ENCODE assay signal across 2 cellular contexts in genomic region chr10:94890264-94891022, GRCh38.
TF ChIP-seq lines count a peak whose summit lies in the region.

No MANE protein-coding gene starts in this region.

TF ChIP-seq in liver, 16 proteins besides CTCF, POLR2A, EP300 and RAD21:
- no peak for TF ChIP-seq ZBTB33 (IDR thresholded peaks at IDR 0.05)
- TF ChIP-seq NR2F2 (IDR thresholded peaks at IDR 0.05), result no peak
- no peak for TF ChIP-seq MAX (IDR thresholded peaks at IDR 0.05)
- no peak for TF ChIP-seq ATF3 (IDR thresholded peaks at IDR 0.05)
- TF ChIP-seq TAF1 (conservative IDR thresholded peaks at IDR 0.05), result no peak
- TF ChIP-seq FOXA2 (IDR thresholded peaks at IDR 0.05), result no peak
- peak; percentile 88 to 92 for TF ChIP-seq HNF4A (conservative IDR thresholded peaks at IDR 0.05)
- TF ChIP-seq YY1 (IDR thresholded peaks at IDR 0.05), result no peak
- TF ChIP-seq HNF4G (IDR thresholded peaks at IDR 0.05), result peak; percentile 70
- peak; percentile 27 for TF ChIP-seq SP1 (IDR thresholded peaks at IDR 0.05)
- no peak for TF ChIP-seq GABPA (IDR thresholded peaks at IDR 0.05 in 1 of 2, conservative IDR thresholded peaks at IDR 0.05 in 1 of 2)
- TF ChIP-seq RXRA (IDR thresholded peaks at IDR 0.05), result peak; percentile 8 to 14

TF ChIP-seq in HepG2, 621 proteins besides CTCF, POLR2A, EP300 and RAD21 (continued from another document):
- no peak for TF ChIP-seq HBP1 (CRISPR knock-in tag; IDR thresholded peaks at IDR 0.05; ENCODE audit: low read depth)
- no peak for TF ChIP-seq FOSL1 (CRISPR knock-in tag; IDR thresholded peaks at IDR 0.05; ENCODE audit: borderline replicate concordance)
- TF ChIP-seq ZFP36L1 (CRISPR knock-in tag; IDR thresholded peaks at IDR 0.05), result no peak
- TF ChIP-seq SIN3A (IDR thresholded peaks at IDR 0.05; ENCODE audit: borderline replicate concordance, low read depth, low read length), result no peak
- no peak for TF ChIP-seq ZNF782 (CRISPR knock-in tag; IDR thresholded peaks at IDR 0.05; ENCODE audit: borderline replicate concordance)
- TF ChIP-seq NR3C1 (CRISPR knock-in tag; IDR thresholded peaks at IDR 0.05), result no peak
- TF ChIP-seq FOXO1 (CRISPR knock-in tag; IDR thresholded peaks at IDR 0.05), result no peak
- TF ChIP-seq ZNF317 (CRISPR knock-in tag; IDR thresholded peaks at IDR 0.05), result no peak
- no peak for TF ChIP-seq ZBTB7A (CRISPR knock-in tag; IDR thresholded peaks at IDR 0.05)
- TF ChIP-seq ZNF746 (CRISPR knock-in tag; IDR thresholded peaks at IDR 0.05), result no peak
- no peak for TF ChIP-seq NFKB2 (CRISPR knock-in tag; IDR thresholded peaks at IDR 0.05; ENCODE audit: borderline replicate concordance)
- TF ChIP-seq REPIN1 (CRISPR knock-in tag; IDR thresholded peaks at IDR 0.05; ENCODE audit: borderline replicate concordance, low read depth), result no peak
